Comparison of ENCODE assay signal across 29 cellular contexts in the genomic region with DNA sequence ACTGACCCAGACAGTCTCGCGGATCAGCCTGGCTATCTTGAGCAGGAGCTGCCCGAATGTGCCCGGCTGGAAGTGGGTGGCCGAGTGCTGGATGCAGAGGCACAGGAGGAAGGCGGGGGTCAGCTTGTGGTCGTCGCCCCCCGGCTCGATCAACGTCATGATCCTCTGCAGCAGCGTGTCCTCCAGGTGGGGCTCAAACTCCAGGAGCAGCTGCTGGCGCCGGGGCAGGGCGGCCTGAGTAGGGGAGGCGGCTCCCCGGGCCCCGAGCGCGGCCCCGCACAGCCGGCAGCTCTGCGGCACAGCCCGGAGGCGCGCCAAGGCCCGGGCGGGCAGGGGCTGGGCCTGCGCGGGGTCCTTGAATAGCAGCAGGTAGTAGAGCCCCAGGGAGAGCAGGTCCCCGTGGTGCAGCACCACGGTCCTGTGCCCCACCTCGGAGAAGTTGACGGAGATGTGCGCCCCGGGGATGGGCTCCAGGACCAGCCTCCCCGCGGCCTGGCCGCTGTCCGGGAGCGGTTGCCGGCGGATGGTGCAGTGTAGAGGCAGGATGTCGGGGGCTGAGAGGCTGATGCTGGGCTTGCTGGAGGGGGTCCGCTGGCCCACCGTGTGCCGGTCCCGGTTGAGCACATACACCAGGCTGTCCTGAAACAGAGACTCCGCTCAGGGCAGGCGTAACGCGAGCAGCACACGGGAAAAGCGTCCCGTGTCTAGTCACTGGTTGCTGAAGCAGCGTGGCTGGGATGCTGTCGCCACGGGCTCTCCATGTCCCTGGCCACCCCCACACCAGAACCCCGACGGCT. TPM values are rescaled to one million over a fixed set of nuclear protein-coding genes. Genes with fewer than 3 reads are reported as not detected.
"Had no signal": no experiment of that assay in that cellular context is flagged by ENCODE, and none has a peak within 500 bp of the region (broad histone marks: within the 10 kb centered on the region; RNA-seq: fewer than 3 reads in every experiment).

No MANE protein-coding gene starts in this region.

- H3K4me1 ChIP-seq: thyroid gland had no signal

- H3K4me3 ChIP-seq: gastroesophageal sphincter, neural progenitor cell, SK-N-MC, stomach, thyroid gland, upper lobe of left lung had no signal

- H3K27ac ChIP-seq: gastroesophageal sphincter, neural progenitor cell, SK-N-MC, stomach, thyroid gland, upper lobe of left lung, VCaP had no signal

- H2AFZ ChIP-seq: neural progenitor cell had no signal

- H3K36me3 ChIP-seq: neural progenitor cell, thyroid gland had no signal

- H3K27me3 ChIP-seq: gastroesophageal sphincter, neural progenitor cell, stomach, thyroid gland, upper lobe of left lung had no signal

- DNase-seq: activated CD4-positive, alpha-beta T cell treated with anti-CD3 and anti-CD28 coated beads for 4 hours; activated CD4-positive, alpha-beta T cell treated with anti-CD3 and anti-CD28 coated beads, Interleukin-2, amount 50 U/mL, for 4 hours; activated gamma-delta T cell treated with Interleukin-2 at 50 U/mL for 16 hours; activated T-cell treated with anti-CD3 and anti-CD28 coated beads for 4 hours; anterior cingulate cortex; effector memory CD4-positive, alpha-beta T cell; erythroblast; hippocampal formation; kidney; left colon; natural killer cell; stimulated activated CD4-positive, alpha-beta T cell treated with anti-CD3 and anti-CD28 coated beads, Interleukin-12 subunit alpha, Interleukin-12 subunit beta, amount 100 ng/mL, for 4 hours; stimulated activated CD4-positive, alpha-beta T cell treated with anti-CD3 and anti-CD28 coated beads, Interleukin-4, amount 100 ng/mL, for 1 hour; stomach; T-helper 9 cell; thyroid gland had no signal

- ATAC-seq: activated naive CD4-positive, alpha-beta T cell treated with anti-CD3 and anti-CD28 coated beads, Interleukin-2, amount 50 U/mL, for 72 hours; gastroesophageal sphincter; left colon; natural killer cell; right cardiac atrium had no signal

- H3K9me3 ChIP-seq: gastroesophageal sphincter, stomach, thyroid gland, upper lobe of left lung had no signal

- H3K9ac ChIP-seq: neural progenitor cell had no signal

- H3K4me2 ChIP-seq: neural progenitor cell had no signal

RNA-seq across cellular contexts. Expression of a gene that starts 27.0 kb away (rescaled TPM):
- total RNA-seq: activated naive CD4-positive, alpha-beta T cell treated with anti-CD3 and anti-CD28 coated beads, Interleukin-2, amount 50 U/mL, for 72 hours; bronchial epithelial cell; fibroblast of villous mesenchyme; mononuclear cell; T-helper 1 cell treated with Interleukin-12 subunit alpha and Interleukin-12 subunit beta and Interleukin-4 antibody, amounts not matched to agents 30 ng/mL and 1 ng/mL, for 36 hours had no signal
- polyA plus RNA-seq: adipose tissue, liver, stomach had no signal

RNA-seq across cellular contexts. Expression of a gene that starts 48.7 kb away (rescaled TPM):
- total RNA-seq: mononuclear cell, natural killer cell had no signal
